ENCODE assay signal across 17 cellular contexts in the genomic region with DNA sequence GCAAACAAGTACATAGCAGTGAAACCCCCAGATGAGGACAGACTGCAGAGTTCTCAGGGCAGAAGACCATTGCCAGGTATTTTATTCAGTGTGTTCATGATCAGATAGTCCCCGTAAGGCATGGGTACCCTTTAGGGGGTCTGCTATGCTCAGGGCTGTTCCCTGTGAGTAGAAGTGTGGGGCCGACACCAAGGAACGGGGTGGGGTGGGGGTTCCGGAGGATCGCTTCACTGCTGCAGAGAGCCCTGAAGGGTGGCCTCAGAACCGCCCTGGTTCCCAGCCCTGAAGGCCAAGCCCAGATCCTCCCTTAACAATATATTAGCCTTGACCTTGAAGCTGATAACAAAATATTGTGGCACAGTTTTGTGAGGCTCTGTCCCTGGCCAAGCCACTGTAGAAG.
DNase-seq lines count a peak whose midpoint lies in the region; ATAC-seq and TF ChIP-seq lines count a peak whose summit lies in the region.
"Had no signal": no experiment of that assay in that cellular context is flagged by ENCODE, and none has a peak within 500 bp of the region (broad histone marks: within the 10 kb centered on the region; RNA-seq: fewer than 3 reads in every experiment).

No MANE protein-coding gene starts in this region.

- peak overlapping the region; percentile 50 for H3K56ac ChIP-seq in H9 (ENCODE audit: insufficient read length, low read depth, low read length)

- H3K9me3 ChIP-seq in H9 (ENCODE audit: control insufficient read depth, low read depth, low read length) (no peaks in the 10 kb centered on the region), T-helper 17 cell (ENCODE audit: control insufficient read depth, low read length, poor library complexity, severe bottlenecking) (no peaks in the 10 kb centered on the region), osteoblast (ENCODE audit: low read depth, low read length) (no peaks in the 10 kb centered on the region)
- H3K9me3 ChIP-seq: BLaER1, Caco-2, HAP-1 had no signal

- H3K79me1 ChIP-seq in H9 (ENCODE audit: insufficient read depth, low read depth, low read length, poor library complexity, severe bottlenecking): no peaks in the 10 kb centered on the region

- H3K14ac ChIP-seq in H9 (ENCODE audit: insufficient read depth, low read length): no peak overlapping the region; the same call in 1 of the 2 replicates

- H3K79me2 ChIP-seq in H9 (ENCODE audit: insufficient read depth, low read length) (no peaks in the 10 kb centered on the region), osteoblast (ENCODE audit: insufficient read depth, low read length) (no peaks in the 10 kb centered on the region)

- peaks cover 4% of the 10 kb centered on the region for H3K36me3 ChIP-seq in osteoblast (ENCODE audit: insufficient read depth, low read length)
- H3K36me3 ChIP-seq: HAP-1 had no signal

- H2AFZ ChIP-seq in H9 (ENCODE audit: low read length) (no peak overlapping the region), osteoblast (ENCODE audit: low read length) (no peak overlapping the region)
- H2AFZ ChIP-seq: GM23338 had no signal

- H4K8ac ChIP-seq in H9 (replicated peaks; ENCODE audit: insufficient read length, low read depth, low read length): no peak overlapping the region

- no peaks in the 10 kb centered on the region for H3K27me3 ChIP-seq in H9 (ENCODE audit: insufficient read depth, low read length)
- H3K27me3 ChIP-seq in osteoblast (ENCODE audit: insufficient read depth, low read length): no peaks in the 10 kb centered on the region
- H3K27me3 ChIP-seq: BLaER1 had no signal

- peaks cover 18 to 40% (median 30%) of the 10 kb centered on the region in 3 experiments for H3K36me3 Mint-ChIP-seq in H9 (ENCODE audit: insufficient read depth in 1 of 3, low read depth in 3 of 3)
- peaks cover 8% of the 10 kb centered on the region for H3K36me3 Mint-ChIP-seq in T-helper 17 cell (ENCODE audit: low read depth)

- H3T11ph ChIP-seq in H9 (ENCODE audit: low read length): no peak overlapping the region

- no peak overlapping the region for H3K9ac ChIP-seq in H9 (ENCODE audit: extremely low read depth, insufficient read length, low read length)
- H3K9ac ChIP-seq: BLaER1 had no signal

- no peak overlapping the region for H3K4me3 Mint-ChIP-seq in H9
- H3K4me3 Mint-ChIP-seq in T-helper 17 cell: no peak overlapping the region
- H3K4me3 Mint-ChIP-seq: B cell; CD4-positive, CD25-positive, alpha-beta regulatory T cell; CD8-positive, alpha-beta T cell; GM23338 had no signal

- H4K20me1 ChIP-seq in H9 (ENCODE audit: control insufficient read depth, insufficient read depth, insufficient read length) (no peaks in the 10 kb centered on the region), osteoblast (ENCODE audit: insufficient read depth, low read length) (no peaks in the 10 kb centered on the region)
- H4K20me1 ChIP-seq: BLaER1 had no signal

- no peak overlapping the region for H2BK120ac ChIP-seq in H9 (ENCODE audit: low read depth, low read length, poor library complexity, severe bottlenecking)

- H3K9me3 Mint-ChIP-seq in H9: no peaks in the 10 kb centered on the region
- H3K9me3 Mint-ChIP-seq: CD4-positive, CD25-positive, alpha-beta regulatory T cell; CD8-positive, alpha-beta T cell; GM23338 had no signal

- H3K4me1 Mint-ChIP-seq in H9 (no peaks in the 10 kb centered on the region), T-helper 17 cell (no peaks in the 10 kb centered on the region)
- H3K4me1 Mint-ChIP-seq: B cell; CD4-positive, CD25-positive, alpha-beta regulatory T cell; GM23338 had no signal

- H2BK15ac ChIP-seq in H9 (ENCODE audit: low read depth, low read length): no peak overlapping the region

- H2BK20ac ChIP-seq in H9 (ENCODE audit: low read depth, low read length, poor library complexity, severe bottlenecking): no peak overlapping the region

- no peak overlapping the region for H3K27ac Mint-ChIP-seq in H9
- H3K27ac Mint-ChIP-seq in T-helper 17 cell: peak overlapping the region; percentile 54
- H3K27ac Mint-ChIP-seq: B cell; CD4-positive, CD25-positive, alpha-beta regulatory T cell; CD8-positive, alpha-beta T cell; GM23338 had no signal

- H3K27ac ChIP-seq in H9 (ENCODE audit: insufficient read length, low read depth, low read length): no peak overlapping the region
- no peak overlapping the region for H3K27ac ChIP-seq in osteoblast (ENCODE audit: low read depth, low read length)
- H3K27ac ChIP-seq: BLaER1, C4-2B had no signal

- no peak overlapping the region for H2BK12ac ChIP-seq in H9 (ENCODE audit: insufficient read length, low read depth, low read length)

- WGBS in H9 (ENCODE audit: extremely low coverage, insufficient read length, low lambda C conversion rate): no CpG with 5 or more reads among the region's 6 CpGs

- no peak overlapping the region for H2AK5ac ChIP-seq in H9 (ENCODE audit: insufficient read length, low read length)

- H2BK5ac ChIP-seq in H9 (ENCODE audit: insufficient read length, low read length): no peak overlapping the region

- H3K23me2 ChIP-seq in H9 (ENCODE audit: insufficient read length, low read depth, low read length, poor library complexity, severe bottlenecking): no peaks in the 10 kb centered on the region

- no peak overlapping the region for H3K23ac ChIP-seq in H9 (ENCODE audit: insufficient read length, low read depth, low read length)

- no peak for DNase-seq in H9
- no peak for DNase-seq in T-helper 17 cell
- peak; percentile 65 for DNase-seq in osteoblast (ENCODE audit: insufficient read length, low spot score, missing footprints)
- no peak for DNase-seq in GDM1 (lab: John Stamatoyannopoulos, UW)
- DNase-seq: Caco-2; CD4-positive, CD25-positive, alpha-beta regulatory T cell; CD8-positive, alpha-beta T cell; DMS153; DND-41 had no signal

- ATAC-seq in T-helper 17 cell: no peak
- ATAC-seq in GM21447 (IDR thresholded peaks at IDR 0.05; ENCODE audit: unreplicated experiment): no peak
- ATAC-seq in HG03280 (IDR thresholded peaks at IDR 0.05; ENCODE audit: unreplicated experiment): no peak
- ATAC-seq: CD8-positive, alpha-beta T cell; GM12878; GM23338 had no signal

- TF ChIP-seq CTCF in H9 (conservative IDR thresholded peaks at IDR 0.05): no peak
- no peak for TF ChIP-seq CTCF in osteoblast (IDR thresholded peaks at IDR 0.05; ENCODE audit: extremely low read depth, low read depth, low read length)

- H3K4ac ChIP-seq in H9 (ENCODE audit: low read depth, low read length): no peak overlapping the region

- H3K18ac ChIP-seq in H9 (ENCODE audit: insufficient read length, low read depth, low read length): no peak overlapping the region

- no peak overlapping the region for H3K4me3 ChIP-seq in osteoblast (ENCODE audit: insufficient read depth, low read length)
- H3K4me3 ChIP-seq: BLaER1, GM12878, GM23338, HAP-1 had no signal

- no peak overlapping the region for H3K4me2 ChIP-seq in H9 (ENCODE audit: insufficient read depth, insufficient read length, low read length)
- no peak overlapping the region for H3K4me2 ChIP-seq in osteoblast (ENCODE audit: insufficient read depth, low read length)
- H3K4me2 ChIP-seq: BLaER1, GM23338 had no signal

- H3K27me3 Mint-ChIP-seq in H9 (ENCODE audit: low read depth): no peaks in the 10 kb centered on the region
- no peaks in the 10 kb centered on the region for H3K27me3 Mint-ChIP-seq in T-helper 17 cell
- H3K27me3 Mint-ChIP-seq: B cell; CD4-positive, CD25-positive, alpha-beta regulatory T cell had no signal

- no peak overlapping the region for H4K5ac ChIP-seq in H9 (ENCODE audit: insufficient read length, low read depth, low read length)

- no peaks in the 10 kb centered on the region for H3K4me1 ChIP-seq in H9 (ENCODE audit: insufficient read depth, low read length)
- H3K4me1 ChIP-seq in osteoblast (ENCODE audit: insufficient read depth, low read length): no peaks in the 10 kb centered on the region
- H3K4me1 ChIP-seq: Caco-2, HAP-1 had no signal

- H4K91ac ChIP-seq in H9 (ENCODE audit: insufficient read length, low read depth, low read length): no peak overlapping the region
